ENCODE assay signal across 11 cellular contexts in genomic region chr4:80182237-80182866, GRCh38. TPM values are rescaled to one million over a fixed set of nuclear protein-coding genes. Genes with fewer than 3 reads are reported as not detected.
DNase-seq lines count a peak whose midpoint lies in the region; ATAC-seq, FAIRE-seq and TF ChIP-seq lines count a peak whose summit lies in the region.
"Had no signal": no experiment of that assay in that cellular context is flagged by ENCODE, and none has a peak within 500 bp of the region (broad histone marks: within the 10 kb centered on the region; RNA-seq: fewer than 3 reads in every experiment).

No MANE protein-coding gene starts in this region.

- peaks cover 76% of the 10 kb centered on the region for H3K27me3 Mint-ChIP-seq in nephron (ENCODE audit: low read depth)

- no peak for TF ChIP-seq POLR2A in GM12892 (IDR thresholded peaks at IDR 0.05; ENCODE audit: low read depth, low read length)

- peaks cover 9 to 17% of the 10 kb centered on the region in 2 donors for H3K9me3 Mint-ChIP-seq in activated naive CD4-positive, alpha-beta T cell treated with anti-CD3 and anti-CD28 coated beads, Interleukin-2, amount 50 U/mL, for 72 hours
- peaks cover 16% of the 10 kb centered on the region for H3K9me3 Mint-ChIP-seq in nephron

- H3K27ac Mint-ChIP-seq in activated naive CD4-positive, alpha-beta T cell treated with anti-CD3 and anti-CD28 coated beads, Interleukin-2, amount 50 U/mL, for 72 hours, result peak overlapping the region in 1 of 2 donors; percentile 64
- H3K27ac Mint-ChIP-seq in nephron, result no peak overlapping the region

- H3K4me3 Mint-ChIP-seq in nephron, result peak overlapping the region; percentile 10 to 58 (median 25)

- peaks cover 33 to 34% of the 10 kb centered on the region in 2 donors for H3K36me3 Mint-ChIP-seq in activated naive CD4-positive, alpha-beta T cell treated with anti-CD3 and anti-CD28 coated beads, Interleukin-2, amount 50 U/mL, for 72 hours
- H3K36me3 Mint-ChIP-seq in nephron (ENCODE audit: low read depth), result no peaks in the 10 kb centered on the region

- TF ChIP-seq CTCF in nephron (IDR thresholded peaks at IDR 0.05; ENCODE audit: unreplicated experiment in 3 of 3), result no peak

- peak; percentile 56 for FAIRE-seq in GM12892 (lab: Jason Lieb, UNC)

- ATAC-seq in HG02852 (IDR thresholded peaks at IDR 0.05; ENCODE audit: unreplicated experiment) (peak; percentile 29), GM19397 (IDR thresholded peaks at IDR 0.05; ENCODE audit: unreplicated experiment) (no peak), GM18873 (IDR thresholded peaks at IDR 0.05; ENCODE audit: low FRiP score, unreplicated experiment) (no peak), HG03469 (IDR thresholded peaks at IDR 0.05; ENCODE audit: unreplicated experiment) (no peak)
- ATAC-seq in activated naive CD4-positive, alpha-beta T cell treated with anti-CD3 and anti-CD28 coated beads, Interleukin-2, amount 50 U/mL, for 72 hours, result peak; percentile 47 to 57

- H3K4me1 Mint-ChIP-seq in nephron, result peaks cover 30% of the 10 kb centered on the region

- DNase-seq in GM12892 (ENCODE audit: insufficient read length) (no peak), mucosa of gallbladder (ENCODE audit: low spot score) (no peak)
- DNase-seq in activated naive CD4-positive, alpha-beta T cell treated with anti-CD3 and anti-CD28 coated beads, Interleukin-2, amount 50 U/mL, for 72 hours (ENCODE audit: low spot score in 2 of 2), result no peak
- DNase-seq: body of pancreas, glutamatergic neuron, NCI-H226 had no signal

RNA-seq across cellular contexts. Expression of gene PRDM8, which starts 15.0 kb away (rescaled TPM):
- 0.40 TPM for polyA plus RNA-seq in GM12892 (2012; ENCODE audit: missing spikeins)
- 1 to 10 TPM in 1 of 2 donors, under 1 TPM in 1; 0.56 to 3.8 TPM for total RNA-seq in activated naive CD4-positive, alpha-beta T cell treated with anti-CD3 and anti-CD28 coated beads, Interleukin-2, amount 50 U/mL, for 72 hours
- total RNA-seq in mucosa of gallbladder, result 4.1 TPM

Comparison
In these comparisons a context has a peak if more than half of its experiments do, and no peak if none do; other contexts are left out.
1. ATAC-seq: peak in HG02852 (single experiment) and activated naive CD4-positive, alpha-beta T cell treated with anti-CD3 and anti-CD28 coated beads, Interleukin-2, amount 50 U/mL, for 72 hours (2 of 2); none in GM19397 (single experiment), GM18873 (single experiment) and HG03469 (single experiment).